Comparison of ENCODE assay signal across 9 cellular contexts in genomic region chr19:15298847-15299567, GRCh38. TPM values are rescaled to one million over a fixed set of nuclear protein-coding genes. Genes with fewer than 3 reads are reported as not detected.
A peak's percentile ranks its signal among the peaks of the same experiment; 100 is the strongest.
DNase-seq lines count a peak whose midpoint lies in the region; ATAC-seq and TF ChIP-seq lines count a peak whose summit lies in the region.
"Had no signal": no experiment of that assay in that cellular context is flagged by ENCODE, and none has a peak within 500 bp of the region (broad histone marks: within the 10 kb centered on the region; RNA-seq: fewer than 3 reads in every experiment).

No MANE protein-coding gene starts in this region.

- H3K4me3 ChIP-seq in DND-41 (ENCODE audit: low read depth in 1 of 2, low read length in 2 of 2) (no peak overlapping the region), RWPE2 (ENCODE audit: severe bottlenecking) (no peak overlapping the region), esophagus (ENCODE audit: low read depth in 1 of 2, low read length in 2 of 2) (no peak overlapping the region), testis (no peak overlapping the region)

- H3K4me2 ChIP-seq in DND-41 (ENCODE audit: insufficient read depth, low read length): peak overlapping the region; percentile 25; the same call in 1 of the 2 replicates

- peak overlapping the region; percentile 42 for H3K27ac Mint-ChIP-seq in progenitor cell of endocrine pancreas

- ATAC-seq in DND-41 (ENCODE audit: insufficient read depth, low read depth) (no peak), RWPE2 (ENCODE audit: low read depth) (no peak)

- peaks cover 92% of the 10 kb centered on the region for H4K20me1 ChIP-seq in DND-41 (ENCODE audit: insufficient read depth, low read length)

- peaks cover 2% of the 10 kb centered on the region for H3K36me3 Mint-ChIP-seq in progenitor cell of endocrine pancreas (ENCODE audit: insufficient read depth)

- H2AFZ ChIP-seq in DND-41 (ENCODE audit: low read depth, low read length): no peak overlapping the region

- TF ChIP-seq CTCF in DND-41 (IDR thresholded peaks at IDR 0.05; ENCODE audit: borderline replicate concordance, extremely low read depth, low read length, poor library complexity, severe bottlenecking) (no peak), RWPE2 (IDR thresholded peaks at IDR 0.05; ENCODE audit: poor library complexity, severe bottlenecking) (no peak), progenitor cell of endocrine pancreas (IDR thresholded peaks at IDR 0.05; ENCODE audit: unreplicated experiment) (no peak), testis (IDR thresholded peaks at IDR 0.05) (no peak)

- H3K9me3 ChIP-seq in DND-41 (ENCODE audit: insufficient read depth, low read length, severe bottlenecking) (no peaks in the 10 kb centered on the region), RWPE2 (ENCODE audit: severe bottlenecking) (no peaks in the 10 kb centered on the region), esophagus (ENCODE audit: control insufficient read depth in 2 of 2, insufficient read depth in 1 of 2, low read depth in 1 of 2, low read length in 1 of 2) (no peaks in the 10 kb centered on the region), testis (no peaks in the 10 kb centered on the region)

- TF ChIP-seq POLR2A in testis (IDR thresholded peaks at IDR 0.05): no peak

- H3K4me1 ChIP-seq in DND-41 (ENCODE audit: insufficient read depth, low read length): peaks cover 91% of the 10 kb centered on the region
- H3K4me1 ChIP-seq in RWPE2 (ENCODE audit: insufficient read depth, poor library complexity, severe bottlenecking): peaks cover 68% of the 10 kb centered on the region
- peaks cover 9 to 48% of the 10 kb centered on the region in 2 donors for H3K4me1 ChIP-seq in esophagus (ENCODE audit: control insufficient read depth in 2 of 2, insufficient read depth in 2 of 2, low read length in 1 of 2)
- H3K4me1 ChIP-seq in testis: peaks cover 64% of the 10 kb centered on the region

- H3K27me3 Mint-ChIP-seq in progenitor cell of endocrine pancreas: no peaks in the 10 kb centered on the region

- H3K9me3 Mint-ChIP-seq in progenitor cell of endocrine pancreas (ENCODE audit: low read depth): no peaks in the 10 kb centered on the region

- H3K9ac ChIP-seq in DND-41 (ENCODE audit: low read depth, low read length): no peak overlapping the region

- H3K4me3 Mint-ChIP-seq in progenitor cell of endocrine pancreas (ENCODE audit: low read depth): no peak overlapping the region

- DNase-seq in DND-41 (peak; percentile 19), RWPE2 (ENCODE audit: low spot score) (no peak), progenitor cell of endocrine pancreas (ENCODE audit: low spot score, unreplicated experiment) (no peak), superior temporal gyrus (ENCODE audit: extremely low spot score) (no peak), NCI-H1436 treated with DMSO at 0.1 percent for 48 hours (lab: John Stamatoyannopoulos, UW) (no peak), testis (no peak)
- DNase-seq: GDM1, NCI-H146 had no signal

- peaks cover 41% of the 10 kb centered on the region for H3K4me1 Mint-ChIP-seq in progenitor cell of endocrine pancreas (ENCODE audit: low read depth)

- WGBS in esophagus, 2 donors: 76 to 81% methylated on average over 7 of the region's 7 CpGs
- WGBS in testis, 2 donors: 82 to 94% methylated on average over 7 of the region's 7 CpGs

- intact Hi-C loops in testis (cut with DNase I; ENCODE audit: low total_unique reads): no loop called here

- peaks cover 23% of the 10 kb centered on the region for H3K36me3 ChIP-seq in DND-41 (ENCODE audit: insufficient read depth, low read length)
- peaks cover 22% of the 10 kb centered on the region for H3K36me3 ChIP-seq in RWPE2 (ENCODE audit: low read depth)
- H3K36me3 ChIP-seq in esophagus (ENCODE audit: control insufficient read depth in 2 of 2, insufficient read depth in 2 of 2, low read length in 1 of 2): peaks cover 0 to 4% of the 10 kb centered on the region in 2 donors
- H3K36me3 ChIP-seq in testis (ENCODE audit: low read depth, missing control alignments): no peaks in the 10 kb centered on the region

- peaks cover 100% of the 10 kb centered on the region for H3K79me2 ChIP-seq in DND-41 (ENCODE audit: insufficient read depth, low read length)

- H3K27me3 ChIP-seq in DND-41 (ENCODE audit: insufficient read depth, low read length, poor library complexity): no peaks in the 10 kb centered on the region
- no peaks in the 10 kb centered on the region for H3K27me3 ChIP-seq in RWPE2 (ENCODE audit: insufficient read depth, poor library complexity, severe bottlenecking)
- H3K27me3 ChIP-seq in esophagus (ENCODE audit: control insufficient read depth in 1 of 2, insufficient read depth in 2 of 2, low read length in 2 of 2): no peaks in the 10 kb centered on the region
- H3K27me3 ChIP-seq in testis: no peaks in the 10 kb centered on the region

- H3K27ac ChIP-seq in DND-41 (ENCODE audit: low read length): peak overlapping the region; percentile 52
- H3K27ac ChIP-seq in RWPE2 (ENCODE audit: poor library complexity, severe bottlenecking): peak overlapping the region; percentile 54
- H3K27ac ChIP-seq in esophagus (ENCODE audit: low read depth in 2 of 2, low read length in 1 of 2): peak overlapping the region; percentile 40 to 78
- no peak overlapping the region for H3K27ac ChIP-seq in testis

RNA-seq across cellular contexts. Expression of gene BRD4, which starts 33.3 kb away (rescaled TPM):
- polyA plus RNA-seq in esophagus (10 to 100 TPM; 13.9 to 27.4 TPM), testis (ENCODE audit: insufficient read depth, low read depth, low replicate concordance) (59.2 TPM)
- total RNA-seq in progenitor cell of endocrine pancreas (144 and 148 TPM in 2 replicates), testis (100 to 1,000 TPM; 106 to 109 TPM)

Comparison
In these comparisons a context has a peak if more than half of its experiments do, and no peak if none do; other contexts are left out.
1. H3K27ac ChIP-seq: peak in DND-41 (single experiment), RWPE2 (single experiment) and esophagus (2 of 2); none in testis (0 of 2).